In genomic region chr17:49913226-49914095, GRCh38 we compare ENCODE assay signal across 15 cellular contexts. TPM values are rescaled to one million over a fixed set of nuclear protein-coding genes. Genes with fewer than 3 reads are reported as not detected.
DNase-seq lines count a peak whose midpoint lies in the region; ATAC-seq, FAIRE-seq and TF ChIP-seq lines count a peak whose summit lies in the region.
"Had no signal": no experiment of that assay in that cellular context is flagged by ENCODE, and none has a peak within 500 bp of the region (broad histone marks: within the 10 kb centered on the region; RNA-seq: fewer than 3 reads in every experiment).

No MANE protein-coding gene starts in this region.

- H3F3A ChIP-seq in GM23248 (ENCODE audit: insufficient read depth): no peaks in the 10 kb centered on the region; the same call in 1 of the 2 replicates

- H3K18ac ChIP-seq in H1 (ENCODE audit: extremely low read depth, low read length): peak overlapping the region; percentile 27; the same call in 1 of the 2 replicates

- H3K4ac ChIP-seq in H1 (replicated peaks; ENCODE audit: insufficient read length, low read depth, low read length): no peak overlapping the region

- TF ChIP-seq EP300 in H1 (IDR thresholded peaks at IDR 0.05; ENCODE audit: borderline replicate concordance in 1 of 2, low read depth in 2 of 2, low read length in 2 of 2): no peak

- H3K79me2 ChIP-seq in GM23248 (ENCODE audit: insufficient read depth) (no peaks in the 10 kb centered on the region), H1 (ENCODE audit: control insufficient read depth in 1 of 2, insufficient read depth in 2 of 2, low read length in 2 of 2) (no peaks in the 10 kb centered on the region)

- CTCF ChIA-PET in H1 (lab: Charles Lee; ENCODE audit: partially characterized antibody): interaction anchor here (1.1 to 10.0 kb wide), 9 partner anchors 8 to 83 kb away, joined by 3 to 156 read pairs (median 10); partner anchors contain the start of gene DLX3

- H3K4me1 ChIP-seq in GM23248 (ENCODE audit: insufficient read depth) (peaks cover 12% of the 10 kb centered on the region; the same call in 1 of the 2 replicates), H1 (replicated peaks in 1 of 4; ENCODE audit: control insufficient read depth in 3 of 4, insufficient read depth in 4 of 4, low read length in 3 of 4) (peaks cover 3 to 20% (median 15%) of the 10 kb centered on the region in 4 experiments), skeletal muscle satellite cell (ENCODE audit: control insufficient read depth, insufficient read depth, low read length) (peaks cover 23% of the 10 kb centered on the region)
- H3K4me1 ChIP-seq: lower lobe of right lung had no signal

- POLR2A ChIA-PET in H1 (lab: Charles Lee; ENCODE audit: partially characterized antibody): no interaction called here

- H2AFZ ChIP-seq in GM23248 (no peak overlapping the region), H1 (ENCODE audit: low read length) (no peak overlapping the region)

- no peak overlapping the region for H4K8ac ChIP-seq in H1 (ENCODE audit: extremely low read depth, insufficient read depth, low read length)

- no peak for TF ChIP-seq POLR2A in H1 (IDR thresholded peaks at IDR 0.05; ENCODE audit: control extremely low read depth in 1 of 2, low read depth in 2 of 2, low read length in 2 of 2)

- no peak overlapping the region for H3K14ac ChIP-seq in H1 (ENCODE audit: insufficient read length)

- H3K27ac ChIP-seq in GM23248 (no peak overlapping the region), H1 (ENCODE audit: low read depth, low read length) (no peak overlapping the region)
- H3K27ac ChIP-seq: lower lobe of right lung, neutrophil, thoracic aorta had no signal

- peak overlapping the region; percentile 29; the same call in 1 of the 2 replicates for H2BK20ac ChIP-seq in H1 (ENCODE audit: low read length)

- H2BK5ac ChIP-seq in H1 (ENCODE audit: low read depth, low read length): no peak overlapping the region

- no peak overlapping the region for H3K4me2 ChIP-seq in GM23248 (ENCODE audit: unreplicated experiment)
- H3K4me2 ChIP-seq in H1 (ENCODE audit: insufficient read depth in 1 of 2, low read depth in 2 of 2, low read length in 2 of 2): no peak overlapping the region
- H3K4me2 ChIP-seq in skeletal muscle satellite cell (ENCODE audit: low read length): peak overlapping the region; percentile 14

- H3K79me1 ChIP-seq in H1 (ENCODE audit: low read depth, low read length): no peaks in the 10 kb centered on the region

- H2AK5ac ChIP-seq in H1 (ENCODE audit: low read depth, low read length): peak overlapping the region; percentile 82; the same call in 1 of the 2 replicates

- H4K20me1 ChIP-seq in GM23248 (ENCODE audit: insufficient read depth) (no peaks in the 10 kb centered on the region), H1 (replicated peaks in 1 of 2; ENCODE audit: control insufficient read depth in 1 of 2, insufficient read depth in 2 of 2, low read length in 2 of 2) (peaks cover 0 to 4% of the 10 kb centered on the region in 2 experiments)

- no peaks in the 10 kb centered on the region for H3K9me3 ChIP-seq in GM23248 (ENCODE audit: low read depth)
- H3K9me3 ChIP-seq in H1 (ENCODE audit: insufficient read depth in 2 of 2, low read depth in 1 of 2, low read length in 1 of 2): no peaks in the 10 kb centered on the region
- no peaks in the 10 kb centered on the region for H3K9me3 ChIP-seq in skeletal muscle satellite cell (replicated peaks; ENCODE audit: low read length)
- H3K9me3 ChIP-seq: lower lobe of right lung, neutrophil, thoracic aorta had no signal

- H3K9ac ChIP-seq in GM23248: no peak overlapping the region
- H3K9ac ChIP-seq in H1 (replicated peaks in 1 of 4; ENCODE audit: extremely low read depth in 1 of 4, low read depth in 3 of 4, low read length in 3 of 4): no peak overlapping the region; a peak in 1 of 7 replicates
- no peak overlapping the region for H3K9ac ChIP-seq in skeletal muscle satellite cell (ENCODE audit: low read depth, low read length)

- in situ Hi-C loops in GM23248 (cut with MboI): no loop called here

- 70 to 74% methylated on average over 11 of the region's 11 CpGs for WGBS in GM23248 (ENCODE audit: low coverage in 1 of 2, low lambda C conversion rate in 2 of 2, missing lambda C conversion rate in 2 of 2), 2 experiments
- 81% methylated on average over 10 of the region's 11 CpGs; no CpG with 5 or more reads in 1 of the 2 experiments for WGBS in H1 (ENCODE audit: extremely low coverage in 1 of 2, insufficient coverage in 1 of 2, insufficient read length in 1 of 2, insufficient replicate concordance in 2 of 2, low coverage in 1 of 2, low lambda C conversion rate in 2 of 2, missing lambda C conversion rate in 1 of 2), 2 experiments

- no peak for TF ChIP-seq RAD21 in H1 (IDR thresholded peaks at IDR 0.05 in 1 of 2, conservative IDR thresholded peaks at IDR 0.05 in 1 of 2; ENCODE audit: low read depth in 2 of 2, low read length in 2 of 2)

- H2BK15ac ChIP-seq in H1 (ENCODE audit: low read length): peak overlapping the region; percentile 85; the same call in 1 of the 2 replicates

- no peak for TF ChIP-seq CTCF in H1 (IDR thresholded peaks at IDR 0.05; ENCODE audit: control extremely low read depth in 1 of 3, insufficient read depth in 1 of 3, low read depth in 1 of 3, low read length in 3 of 3)

- DNase-seq in GM23248 (peak; percentile 87), NCI-H226 (peak; percentile 64), H1 (ENCODE audit: low read depth in 1 of 2, low spot score in 2 of 2) (no peak), KG1 (lab: John Stamatoyannopoulos, UW) (no peak), DMS114 treated with DMSO at 0.1 percent for 48 hours (lab: John Stamatoyannopoulos, UW; ENCODE audit: unreplicated experiment) (no peak)
- DNase-seq: activated CD4-positive, alpha-beta T cell treated with anti-CD3 and anti-CD28 coated beads for 4 hours; activated T-cell treated with anti-CD3 and anti-CD28 coated beads, Interleukin-2, amount 50 U/mL, for 48 hours; hippocampal formation; lower lobe of right lung; NCI-H2081 treated with DMSO at 0.1 percent for 48 hours had no signal

- H2BK120ac ChIP-seq in H1 (replicated peaks; ENCODE audit: low read depth, low read length): no peak overlapping the region

- no peaks in the 10 kb centered on the region for H3K9me2 ChIP-seq in GM23248 (ENCODE audit: insufficient read depth)

- no peak overlapping the region for H3K23ac ChIP-seq in H1 (ENCODE audit: insufficient read length)

- H3K4me3 ChIP-seq in GM23248 (no peak overlapping the region), H1 (ENCODE audit: extremely low read depth in 1 of 4, insufficient read depth in 2 of 4, low read depth in 3 of 4, low read length in 4 of 4) (no peak overlapping the region), skeletal muscle satellite cell (ENCODE audit: low read length) (no peak overlapping the region)
- H3K4me3 ChIP-seq: lower lobe of right lung, thoracic aorta had no signal

- H4K91ac ChIP-seq in H1 (replicated peaks; ENCODE audit: insufficient read length, low read length): no peak overlapping the region

- no peak overlapping the region for H3K56ac ChIP-seq in H1 (replicated peaks; ENCODE audit: insufficient read length, low read depth, low read length)

- H4K5ac ChIP-seq in H1 (ENCODE audit: insufficient read length, low read depth, low read length): no peak overlapping the region

- FAIRE-seq in H1 (lab: Jason Lieb, UNC): no peak

- no peak for ATAC-seq in esophagus mucosa
- ATAC-seq: lower lobe of right lung had no signal

- H3K23me2 ChIP-seq in H1 (ENCODE audit: low read depth, low read length): peaks cover 2% of the 10 kb centered on the region; the same call in 1 of the 2 replicates

- 0 out of 2 replicates have a peak overlapping the region, but pooled peaks have one; percentile 82 for H2BK12ac ChIP-seq in H1 (ENCODE audit: low read depth, low read length)

- H3K27me3 ChIP-seq in GM23248 (replicated peaks; ENCODE audit: insufficient read depth) (peaks cover 9% of the 10 kb centered on the region), H1 (replicated peaks in 1 of 4; ENCODE audit: control insufficient read depth in 3 of 4, extremely low read depth in 1 of 4, insufficient read depth in 3 of 4, low read length in 3 of 4) (peaks cover 12 to 59% (median 53%) of the 10 kb centered on the region in 4 experiments), skeletal muscle satellite cell (ENCODE audit: control insufficient read depth, insufficient read depth, low read length) (peaks cover 51% of the 10 kb centered on the region)

- H3K36me3 ChIP-seq in GM23248 (ENCODE audit: low read depth): no peaks in the 10 kb centered on the region
- H3K36me3 ChIP-seq in H1 (ENCODE audit: control insufficient read depth in 2 of 4, insufficient read depth in 4 of 4, low read length in 3 of 4): no peaks in the 10 kb centered on the region
- no peaks in the 10 kb centered on the region for H3K36me3 ChIP-seq in skeletal muscle satellite cell (ENCODE audit: insufficient read depth, low read length)
- H3K36me3 ChIP-seq: lower lobe of right lung, neutrophil, thoracic aorta had no signal

TF ChIP-seq in H1, 55 proteins besides CTCF, POLR2A, EP300 and RAD21:
- TF ChIP-seq BACH1 (IDR thresholded peaks at IDR 0.05; ENCODE audit: low read length): peak; percentile 70; the same call in 1 of the 2 replicates
- no peak for TF ChIP-seq JUND (IDR thresholded peaks at IDR 0.05; ENCODE audit: low read length)
- TF ChIP-seq MAFK (IDR thresholded peaks at IDR 0.05; ENCODE audit: low read depth, low read length): 0 out of 2 replicates have a peak, but pooled peaks have one; percentile 3

RNA-seq across cellular contexts. Expression of gene DLX4, which starts 55.5 kb away (rescaled TPM):
- total RNA-seq in GM23248 (2014; rRNA removed; shearing (Covaris generic)): 0.76 TPM in 1 of 2 replicates, not detected in the other
- polyA plus RNA-seq in GM23248 (2016; fragmentation: Nextera tagmentation; extraction: Ambion mirVana): 0.15 and 0.40 TPM in 2 replicates
- total RNA-seq in H1 (2021; fragmentation: NEBNext Ultra II Directional; extraction: Animal tissue kit (Norgen Biotek cat#: 25700)): 0.80 and 0.88 TPM in 2 replicates
- 0.67 and 1.5 TPM in 2 replicates for polyA plus RNA-seq in H1 (2011; rRNA removed)
- 0.94 TPM for polyA plus RNA-seq in H1 (2011; cell fraction: cytosol; rRNA removed)
- 5.0 TPM for polyA plus RNA-seq in H1 (2011; cell fraction: nucleus; rRNA removed)
- 0.64 to 1.2 TPM (median 0.93 TPM) in 4 replicates for polyA plus RNA-seq in H1 (2012, experiment 1 of 2)
- 0.84 TPM for polyA plus RNA-seq in H1 (2012, experiment 2 of 2)
- polyA plus RNA-seq in H1 (2013, experiment 1 of 2): 0.97 TPM
- polyA plus RNA-seq in H1 (2013, experiment 2 of 2): 0.87 TPM
- 0.39 and 0.73 TPM in 2 replicates for polyA minus RNA-seq in H1 (2011; rRNA and poly(A)+ RNA removed)
- 0.88 TPM for polyA minus RNA-seq in H1 (2011; cell fraction: cytosol; rRNA and poly(A)+ RNA removed)
- 2.2 TPM for polyA minus RNA-seq in H1 (2011; cell fraction: nucleus; rRNA and poly(A)+ RNA removed)
- not detected in 2 replicates for total RNA-seq in skeletal muscle satellite cell (2012; rRNA removed)
- 0.52 TPM for total RNA-seq in esophagus mucosa
- total RNA-seq: thoracic aorta had no signal
- polyA plus RNA-seq: IgD-negative memory B cell had no signal

Comparison
In these comparisons a context has a peak if more than half of its experiments do, and no peak if none do; other contexts are left out.
1. DNase-seq: peak in GM23248 (single experiment) and NCI-H226 (single experiment); none in H1 (0 of 2), KG1 (single experiment) and DMS114 treated with DMSO at 0.1 percent for 48 hours (single experiment).